ENCODE assay signal across 19 cellular contexts in genomic region chr20:43936371-43936770, GRCh38. TPM values are rescaled to one million over a fixed set of nuclear protein-coding genes. Genes with fewer than 3 reads are reported as not detected.
DNase-seq lines count a peak whose midpoint lies in the region; ATAC-seq, FAIRE-seq and TF ChIP-seq lines count a peak whose summit lies in the region.
"Had no signal": no experiment of that assay in that cellular context is flagged by ENCODE, and none has a peak within 500 bp of the region (broad histone marks: within the 10 kb centered on the region; RNA-seq: fewer than 3 reads in every experiment).

No MANE protein-coding gene starts in this region.

- TF ChIP-seq CTCF in MM.1S (IDR thresholded peaks at IDR 0.05; ENCODE audit: low read length) (no peak), keratinocyte (optimal IDR thresholded peaks at IDR 0.05 in 1 of 3, IDR thresholded peaks at IDR 0.05 in 1 of 3, conservative IDR thresholded peaks at IDR 0.05 in 1 of 3; ENCODE audit: extremely low read depth in 1 of 3, insufficient read depth in 2 of 3, low read length in 3 of 3) (no peak)

- H3K4me1 ChIP-seq in MM.1S (ENCODE audit: low read length) (peaks cover 46% of the 10 kb centered on the region), keratinocyte (ENCODE audit: control insufficient read depth, extremely low read depth, insufficient read depth, low read length) (peaks cover 26% of the 10 kb centered on the region)
- H3K4me1 ChIP-seq: BE2C had no signal

- no peak overlapping the region for H3K4me3 ChIP-seq in MM.1S (ENCODE audit: low read length)
- no peak overlapping the region for H3K4me3 ChIP-seq in keratinocyte (ENCODE audit: control insufficient read depth in 2 of 3, extremely low read depth in 1 of 3, insufficient read depth in 2 of 3, low read depth in 1 of 3, low read length in 3 of 3)
- H3K4me3 ChIP-seq: heart left ventricle, lower lobe of right lung, skin epidermis, testis had no signal

- H3K9ac ChIP-seq in MM.1S (ENCODE audit: low read length) (no peak overlapping the region; the same call in 1 of the 2 replicates), keratinocyte (ENCODE audit: control insufficient read depth, extremely low read depth, insufficient read depth, low read length) (no peak overlapping the region)

- H3K79me2 ChIP-seq in MM.1S (ENCODE audit: low read length) = peaks cover 98% of the 10 kb centered on the region
- H3K79me2 ChIP-seq in keratinocyte (ENCODE audit: control insufficient read depth, insufficient read depth, low read length) = no peaks in the 10 kb centered on the region

- H2AFZ ChIP-seq in MM.1S (ENCODE audit: low read length) (no peak overlapping the region), keratinocyte (ENCODE audit: control insufficient read depth, low read length) (no peak overlapping the region)

- ATAC-seq in T-helper 17 cell = no peak
- ATAC-seq: heart left ventricle; lower lobe of right lung; naive thymus-derived CD8-positive, alpha-beta T cell had no signal

- no peak overlapping the region for H3K4me3 Mint-ChIP-seq in T-helper 17 cell
- H3K4me3 Mint-ChIP-seq: activated B cell treated with CpG ODN at 0.5 μM for 24 hours; activated naive CD8-positive, alpha-beta T cell treated with anti-CD3 and anti-CD28 coated beads, Interleukin-2, amount 10 ng/mL, durations not matched to agents 7 days and 5 days; naive thymus-derived CD8-positive, alpha-beta T cell had no signal

- H4K20me1 ChIP-seq in MM.1S (ENCODE audit: insufficient read depth, low read length) (no peaks in the 10 kb centered on the region), keratinocyte (ENCODE audit: control insufficient read depth, extremely low read depth, insufficient read depth, low read length) (no peaks in the 10 kb centered on the region)

- H3K4me1 Mint-ChIP-seq in T-helper 17 cell = peaks cover 33% of the 10 kb centered on the region

- DNase-seq in COLO668 (lab: John Stamatoyannopoulos, UW; ENCODE audit: unreplicated experiment) (peak; percentile 37), MM.1S (peak; percentile 43), T-helper 17 cell (no peak), keratinocyte (ENCODE audit: low read depth, low spot score) (no peak), middle frontal gyrus (ENCODE audit: extremely low spot score, low spot score) (no peak), NCI-H2196 (lab: John Stamatoyannopoulos, UW; ENCODE audit: unreplicated experiment) (no peak)
- no peak for DNase-seq in activated naive CD4-positive, alpha-beta T cell (lab: John Stamatoyannopoulos, UW)
- DNase-seq: activated B cell treated with CpG ODN at 0.5 μM for 24 hours; activated naive CD8-positive, alpha-beta T cell treated with anti-CD3 and anti-CD28 coated beads, Interleukin-2, amount 10 ng/mL, durations not matched to agents 7 days and 5 days; BE2C; brain microvascular endothelial cell; heart left ventricle; lower lobe of right lung; NCI-H187 treated with DMSO at 0.1 percent for 48 hours; NCI-H69; stimulated activated CD4-positive, alpha-beta T cell treated with anti-CD3 and anti-CD28 coated beads, Interleukin-4, amount 100 ng/mL, for 1 hour; testis had no signal

- no peaks in the 10 kb centered on the region for H3K36me3 ChIP-seq in MM.1S (replicated peaks; ENCODE audit: insufficient read depth, low read length)
- no peaks in the 10 kb centered on the region for H3K36me3 ChIP-seq in keratinocyte (ENCODE audit: control insufficient read depth in 2 of 2, extremely low read depth in 1 of 2, insufficient read depth in 2 of 2, low read length in 2 of 2)
- H3K36me3 ChIP-seq: BE2C, brain microvascular endothelial cell, heart left ventricle, lower lobe of right lung had no signal

- peaks cover 11% of the 10 kb centered on the region; the same call in 1 of the 2 replicates for H3F3A ChIP-seq in MM.1S (ENCODE audit: insufficient read depth, low read length)

- peaks cover 36% of the 10 kb centered on the region for H3K27me3 Mint-ChIP-seq in T-helper 17 cell

- H3K4me2 ChIP-seq in MM.1S (ENCODE audit: low read depth, low read length) = no peak overlapping the region
- H3K4me2 ChIP-seq in keratinocyte (ENCODE audit: control insufficient read depth, extremely low read depth, insufficient read depth, low read depth, low read length) = peak overlapping the region; percentile 38

- H3K9me3 ChIP-seq in MM.1S (replicated peaks; ENCODE audit: insufficient read depth, low read length) (no peaks in the 10 kb centered on the region), T-helper 17 cell (ENCODE audit: control insufficient read depth, low read length, poor library complexity, severe bottlenecking) (no peaks in the 10 kb centered on the region), keratinocyte (ENCODE audit: control insufficient read depth, low read depth, low read length) (no peaks in the 10 kb centered on the region)
- H3K9me3 ChIP-seq: BE2C, heart left ventricle, lower lobe of right lung, testis had no signal

- FAIRE-seq in keratinocyte (lab: Jason Lieb, UNC) = no peak

- H3K27ac Mint-ChIP-seq in T-helper 17 cell = peak overlapping the region; percentile 81
- H3K27ac Mint-ChIP-seq: activated B cell treated with CpG ODN at 0.5 μM for 24 hours; activated naive CD8-positive, alpha-beta T cell treated with anti-CD3 and anti-CD28 coated beads, Interleukin-2, amount 10 ng/mL, durations not matched to agents 7 days and 5 days had no signal

- H3K36me3 Mint-ChIP-seq in T-helper 17 cell (ENCODE audit: low read depth) = no peaks in the 10 kb centered on the region
- H3K36me3 Mint-ChIP-seq: activated naive CD8-positive, alpha-beta T cell treated with anti-CD3 and anti-CD28 coated beads, Interleukin-2, amount 10 ng/mL, durations not matched to agents 7 days and 5 days; naive thymus-derived CD8-positive, alpha-beta T cell had no signal

- H3K27ac ChIP-seq in MM.1S (ENCODE audit: low read length) (peak overlapping the region; percentile 26; the same call in 1 of the 2 replicates), keratinocyte (ENCODE audit: control insufficient read depth, insufficient read depth, low read length) (no peak overlapping the region)
- H3K27ac ChIP-seq: brain microvascular endothelial cell, heart left ventricle, lower lobe of right lung, skin epidermis, testis had no signal

- H3K9me1 ChIP-seq in keratinocyte (ENCODE audit: control insufficient read depth, extremely low read depth, insufficient read depth, low read length) = no peaks in the 10 kb centered on the region

- H3K9me2 ChIP-seq in MM.1S (replicated peaks; ENCODE audit: insufficient read depth, low read length) = no peaks in the 10 kb centered on the region

- no peaks in the 10 kb centered on the region for H3K27me3 ChIP-seq in MM.1S (replicated peaks; ENCODE audit: insufficient read depth, low read length)
- H3K27me3 ChIP-seq in keratinocyte (ENCODE audit: control insufficient read depth, extremely low read depth, insufficient read depth, low read length) = peaks cover 29% of the 10 kb centered on the region
- H3K27me3 ChIP-seq: BE2C, brain microvascular endothelial cell, testis had no signal

- dilution Hi-C loops in keratinocyte (cut with MboI; ENCODE audit: extremely low pct_ligation_motif_present, low sequenced_read_pairs) = no loop called here

RNA-seq across cellular contexts. Expression of gene TOX2, which starts 21.7 kb away (rescaled TPM):
- total RNA-seq in T-helper 17 cell = 1 to 10 TPM; 1.7 to 2.2 TPM
- polyA plus RNA-seq in keratinocyte = 0.04 to 0.76 TPM (median 0.20 TPM) in 3 replicates
- polyA plus RNA-seq in keratinocyte (2011; ENCODE audit: low read depth) = 0.19 TPM
- polyA plus RNA-seq in keratinocyte (2011; cell fraction: cytosol; rRNA removed) = 0.32 and 0.61 TPM in 2 replicates
- 0.27 and 0.37 TPM in 2 replicates for polyA plus RNA-seq in keratinocyte (2011; cell fraction: nucleus; rRNA removed)
- 0.28 and 1.4 TPM in 2 replicates for polyA plus RNA-seq in keratinocyte (2012; ENCODE audit: low replicate concordance)
- polyA minus RNA-seq in keratinocyte = 0.26 to 1.1 TPM in 2 of 3 replicates, not detected in the other
- not detected for polyA minus RNA-seq in keratinocyte (2011; cell fraction: cytosol; rRNA and poly(A)+ RNA removed)
- 0.31 TPM in 1 of 2 replicates, not detected in the other for polyA minus RNA-seq in keratinocyte (2011; cell fraction: nucleus; rRNA and poly(A)+ RNA removed)

Comparison
In these comparisons a context has a peak if more than half of its experiments do, and no peak if none do; other contexts are left out.
1. DNase-seq: peak in COLO668 (single experiment) and MM.1S (single experiment); none in T-helper 17 cell (0 of 3), keratinocyte (single experiment), activated naive CD4-positive, alpha-beta T cell (0 of 4), middle frontal gyrus (single experiment) and NCI-H2196 (single experiment).